ENCODE assay signal across 9 cellular contexts in genomic region chr2:169072163-169072925, GRCh38. TPM values are rescaled to one million over a fixed set of nuclear protein-coding genes. Genes with fewer than 3 reads are reported as not detected.
A peak's percentile ranks its signal among the peaks of the same experiment; 100 is the strongest.
DNase-seq lines count a peak whose midpoint lies in the region; ATAC-seq and TF ChIP-seq lines count a peak whose summit lies in the region.
"Had no signal": no experiment of that assay in that cellular context is flagged by ENCODE, and none has a peak within 500 bp of the region (broad histone marks: within the 10 kb centered on the region; RNA-seq: fewer than 3 reads in every experiment).

No MANE protein-coding gene starts in this region.

- H3K27ac Mint-ChIP-seq in activated T-cell treated with anti-CD3 and anti-CD28 coated beads, Interleukin-2, amount 50 U/mL, for 24 hours, result peak overlapping the region; percentile 95
- peak overlapping the region; percentile 54 for H3K27ac Mint-ChIP-seq in activated T-helper 1 cell treated with anti-CD3 and anti-CD28 coated beads, Interleukin-12 subunit alpha, Interleukin-12 subunit beta, Interleukin-2, Interleukin-4 antibody, amounts not matched to agents 30 ng/mL and 10 ng/mL and 1 ng/mL, durations not matched to agents 14 hours and 24 hours and 36 hours

- peaks cover 58% of the 10 kb centered on the region for H3K4me1 Mint-ChIP-seq in activated T-cell treated with anti-CD3 and anti-CD28 coated beads, Interleukin-2, amount 50 U/mL, for 24 hours (ENCODE audit: low read depth)
- peaks cover 44% of the 10 kb centered on the region for H3K4me1 Mint-ChIP-seq in activated T-helper 1 cell treated with anti-CD3 and anti-CD28 coated beads, Interleukin-12 subunit alpha, Interleukin-12 subunit beta, Interleukin-2, Interleukin-4 antibody, amounts not matched to agents 30 ng/mL and 10 ng/mL and 1 ng/mL, durations not matched to agents 14 hours and 24 hours and 36 hours (ENCODE audit: low read depth)

- no peak for TF ChIP-seq CTCF in spleen (IDR thresholded peaks at IDR 0.05 in 8 of 11, conservative IDR thresholded peaks at IDR 0.05 in 3 of 11)

- peak overlapping the region; percentile 28 for H3K4me3 Mint-ChIP-seq in activated T-cell treated with anti-CD3 and anti-CD28 coated beads, Interleukin-2, amount 50 U/mL, for 24 hours
- peak overlapping the region; percentile 29 for H3K4me3 Mint-ChIP-seq in activated T-helper 1 cell treated with anti-CD3 and anti-CD28 coated beads, Interleukin-12 subunit alpha, Interleukin-12 subunit beta, Interleukin-2, Interleukin-4 antibody, amounts not matched to agents 30 ng/mL and 10 ng/mL and 1 ng/mL, durations not matched to agents 14 hours and 24 hours and 36 hours

- no peak for TF ChIP-seq POLR2A in spleen (IDR thresholded peaks at IDR 0.05)

- H3K36me3 ChIP-seq in spleen (no peaks in the 10 kb centered on the region), SJCRH30 (no peaks in the 10 kb centered on the region)
- H3K36me3 ChIP-seq: esophagus squamous epithelium had no signal

- intact Hi-C loops in activated T-helper 1 cell treated with anti-CD3 and anti-CD28 coated beads, Interleukin-12 subunit alpha, Interleukin-12 subunit beta, Interleukin-2, Interleukin-4 antibody, amounts not matched to agents 30 ng/mL and 10 ng/mL and 1 ng/mL, durations not matched to agents 14 hours and 24 hours and 36 hours (cut with micrococcal nuclease), result loop anchor here (1.0 to 5.0 kb wide), 3 partner anchors 22 to 111 kb away; no protein-coding TSS in a partner anchor
- intact Hi-C loops in spleen (cut with DNase I; ENCODE audit: low total_unique reads), result no loop called here

- H3K36me3 Mint-ChIP-seq in activated T-cell treated with anti-CD3 and anti-CD28 coated beads, Interleukin-2, amount 50 U/mL, for 24 hours (ENCODE audit: low read depth), result peaks cover 28% of the 10 kb centered on the region
- H3K36me3 Mint-ChIP-seq in activated T-helper 1 cell treated with anti-CD3 and anti-CD28 coated beads, Interleukin-12 subunit alpha, Interleukin-12 subunit beta, Interleukin-2, Interleukin-4 antibody, amounts not matched to agents 30 ng/mL and 10 ng/mL and 1 ng/mL, durations not matched to agents 14 hours and 24 hours and 36 hours (ENCODE audit: low read depth), result peaks cover 2% of the 10 kb centered on the region

- H3K4me3 ChIP-seq in spleen, result peak overlapping the region in 1 of 8 donors; percentile 21
- H3K4me3 ChIP-seq in SJCRH30, result no peak overlapping the region
- H3K4me3 ChIP-seq: esophagus squamous epithelium had no signal

- peaks cover 10% of the 10 kb centered on the region for H3K9me3 Mint-ChIP-seq in activated T-cell treated with anti-CD3 and anti-CD28 coated beads, Interleukin-2, amount 50 U/mL, for 24 hours
- no peaks in the 10 kb centered on the region for H3K9me3 Mint-ChIP-seq in activated T-helper 1 cell treated with anti-CD3 and anti-CD28 coated beads, Interleukin-12 subunit alpha, Interleukin-12 subunit beta, Interleukin-2, Interleukin-4 antibody, amounts not matched to agents 30 ng/mL and 10 ng/mL and 1 ng/mL, durations not matched to agents 14 hours and 24 hours and 36 hours

- WGBS in spleen, 5 donors, result 25 to 50% (median 34%) methylated on average over 4 of the region's 4 CpGs

- H3K27me3 ChIP-seq in spleen (replicated peaks in 1 of 7) (no peaks in the 10 kb centered on the region), SJCRH30 (no peaks in the 10 kb centered on the region; the same call in 1 of the 2 replicates)
- H3K27me3 ChIP-seq: esophagus squamous epithelium had no signal

- no peak for DNase-seq in activated T-cell treated with anti-CD3 and anti-CD28 coated beads, Interleukin-2, amount 50 U/mL, for 24 hours
- DNase-seq in activated T-cell treated with anti-CD3 and anti-CD28 coated beads for 4 hours (no peak), spleen (no peak), SJCRH30 (no peak), NCI-H2227 (lab: John Stamatoyannopoulos, UW; ENCODE audit: unreplicated experiment) (no peak), substantia nigra (lab: John Stamatoyannopoulos, UW) (no peak)
- DNase-seq in activated T-helper 1 cell treated with anti-CD3 and anti-CD28 coated beads, Interleukin-12 subunit alpha, Interleukin-12 subunit beta, Interleukin-2, Interleukin-4 antibody, amounts not matched to agents 30 ng/mL and 10 ng/mL and 1 ng/mL, durations not matched to agents 14 hours and 24 hours and 36 hours (ENCODE audit: low spot score), result no peak
- DNase-seq: esophagus squamous epithelium had no signal

- H3K27ac ChIP-seq in spleen (peak overlapping the region in 7 of 8 donors; percentile 35 to 80 (median 77)), SJCRH30 (no peak overlapping the region), substantia nigra (ENCODE audit: low read depth, low read length, poor library complexity, severe bottlenecking) (no peak overlapping the region)

- ATAC-seq in HG03139 (IDR thresholded peaks at IDR 0.05; ENCODE audit: unreplicated experiment), result peak; percentile 49

- H3K9me3 ChIP-seq in spleen (no peaks in the 10 kb centered on the region), SJCRH30 (replicated peaks) (no peaks in the 10 kb centered on the region)
- H3K9me3 ChIP-seq: esophagus squamous epithelium had no signal

- H3K4me1 ChIP-seq in spleen, result peaks cover 0 to 57% (median 3%) of the 10 kb centered on the region in 6 donors
- H3K4me1 ChIP-seq in SJCRH30, result no peaks in the 10 kb centered on the region

- H3K27me3 Mint-ChIP-seq in activated T-cell treated with anti-CD3 and anti-CD28 coated beads, Interleukin-2, amount 50 U/mL, for 24 hours, result no peaks in the 10 kb centered on the region
- no peaks in the 10 kb centered on the region for H3K27me3 Mint-ChIP-seq in activated T-helper 1 cell treated with anti-CD3 and anti-CD28 coated beads, Interleukin-12 subunit alpha, Interleukin-12 subunit beta, Interleukin-2, Interleukin-4 antibody, amounts not matched to agents 30 ng/mL and 10 ng/mL and 1 ng/mL, durations not matched to agents 14 hours and 24 hours and 36 hours (ENCODE audit: insufficient read depth)

RNA-seq across cellular contexts. Expression of gene DHRS9, which starts 3.0 kb away (rescaled TPM):
- 1.6 and 2.3 TPM in 2 replicates for total RNA-seq in activated T-helper 1 cell treated with anti-CD3 and anti-CD28 coated beads, Interleukin-12 subunit alpha, Interleukin-12 subunit beta, Interleukin-2, Interleukin-4 antibody, amounts not matched to agents 30 ng/mL and 10 ng/mL and 1 ng/mL, durations not matched to agents 14 hours and 24 hours and 36 hours
- total RNA-seq in spleen, result 10 to 100 TPM in 1 of 7 donors, 1 to 10 TPM in 6; 2.8 to 10.9 (median 6.2) TPM
- 1 to 10 TPM; 2.3 to 7.1 (median 3.9) TPM for polyA plus RNA-seq in spleen
- total RNA-seq in SJCRH30 (2014; rRNA removed; shearing (Covaris generic)), result not detected in 2 replicates

RNA-seq across cellular contexts. Expression of gene ABCB11, which starts 41.2 kb away (rescaled TPM):
- total RNA-seq in activated T-helper 1 cell treated with anti-CD3 and anti-CD28 coated beads, Interleukin-12 subunit alpha, Interleukin-12 subunit beta, Interleukin-2, Interleukin-4 antibody, amounts not matched to agents 30 ng/mL and 10 ng/mL and 1 ng/mL, durations not matched to agents 14 hours and 24 hours and 36 hours, result 0.02 TPM in 1 of 2 replicates, not detected in the other
- under 1 TPM in 4 of 7 donors, not detected in 3; 0.10 to 0.32 (median 0.24) TPM for total RNA-seq in spleen
- polyA plus RNA-seq in spleen, result under 1 TPM; 0.03 to 0.12 (median 0.07) TPM
- total RNA-seq in SJCRH30 (2014; rRNA removed; shearing (Covaris generic)), result not detected in 2 replicates

Comparison
In these comparisons a context has a peak if more than half of its experiments do, and no peak if none do; other contexts are left out.
1. H3K27ac ChIP-seq: peak in spleen (7 of 8); none in SJCRH30 (single experiment) and substantia nigra (single experiment).